Comparison of ENCODE assay signal across 13 cellular contexts in genomic region chr2:171327043-171327496, GRCh38.
A peak's percentile ranks its signal among the peaks of the same experiment; 100 is the strongest.
DNase-seq lines count a peak whose midpoint lies in the region; ATAC-seq, FAIRE-seq and TF ChIP-seq lines count a peak whose summit lies in the region.
"Had no signal": no experiment of that assay in that cellular context is flagged by ENCODE, and none has a peak within 500 bp of the region (broad histone marks: within the 10 kb centered on the region; RNA-seq: fewer than 3 reads in every experiment).

No MANE protein-coding gene starts in this region.

- H3K4me1 Mint-ChIP-seq in CD8-positive, alpha-beta T cell (ENCODE audit: low read depth): peaks cover 25% of the 10 kb centered on the region
- peaks cover 28% of the 10 kb centered on the region for H3K4me1 Mint-ChIP-seq in activated CD8-positive, alpha-beta T cell treated with anti-CD3 and anti-CD28 coated beads for 36 hours (ENCODE audit: low read depth)

- POLR2A ChIA-PET in CD8-positive, alpha-beta T cell (lab: Charles Lee): interaction anchor here (0.6 kb wide), 1 partner anchor 328 kb away, joined by 3 read pairs; no protein-coding TSS in a partner anchor
- POLR2A ChIA-PET in HEK293T (lab: Yijun Ruan, JAX): no interaction called here
- POLR2A ChIA-PET in activated CD8-positive, alpha-beta T cell treated with anti-CD3 and anti-CD28 coated beads for 36 hours (lab: Charles Lee): interaction anchor here (0.7 to 1.6 kb wide), 3 partner anchors 10 to 229 kb away, joined by 3 read pairs; no protein-coding TSS in a partner anchor

- no peaks in the 10 kb centered on the region for H3K27me3 ChIP-seq in CD8-positive, alpha-beta T cell (ENCODE audit: insufficient read depth, low read length)
- H3K27me3 ChIP-seq in iPS-20b (ENCODE audit: insufficient read depth, low read length): no peaks in the 10 kb centered on the region
- no peaks in the 10 kb centered on the region for H3K27me3 ChIP-seq in smooth muscle cell (ENCODE audit: low read depth)
- H3K27me3 ChIP-seq: neutrophil had no signal

- CTCF ChIA-PET in CD8-positive, alpha-beta T cell (lab: Charles Lee): no interaction called here
- CTCF ChIA-PET in HEK293T (lab: Yijun Ruan, JAX): no interaction called here
- CTCF ChIA-PET in activated CD8-positive, alpha-beta T cell treated with anti-CD3 and anti-CD28 coated beads for 36 hours (lab: Charles Lee): interaction anchor here (1.1 to 2.8 kb wide), 5 partner anchors 7 to 89 kb away, joined by 3 to 9 read pairs (median 4); no protein-coding TSS in a partner anchor

- H2AFZ ChIP-seq in smooth muscle cell (ENCODE audit: low read depth): no peak overlapping the region

- intact Hi-C loops in CD8-positive, alpha-beta T cell (cut with DNase I, micrococcal nuclease): loop anchor here in 1 of 2 experiments (10.0 kb wide), 1 partner anchor 352 kb away; no protein-coding TSS in a partner anchor
- intact Hi-C loops in activated CD8-positive, alpha-beta T cell treated with anti-CD3 and anti-CD28 coated beads for 36 hours (cut with micrococcal nuclease): loop anchor here (10.0 kb wide), 1 partner anchor 88 kb away; no protein-coding TSS in a partner anchor

- H3K4me1 ChIP-seq in CD8-positive, alpha-beta T cell (ENCODE audit: insufficient read depth, low read length): peaks cover 11% of the 10 kb centered on the region
- H3K4me1 ChIP-seq in iPS-20b (ENCODE audit: insufficient read depth, low read length): peaks cover 36% of the 10 kb centered on the region
- H3K4me1 ChIP-seq in smooth muscle cell (ENCODE audit: low read depth): no peaks in the 10 kb centered on the region

- H3K36me3 Mint-ChIP-seq in CD8-positive, alpha-beta T cell: peaks cover 11% of the 10 kb centered on the region
- peaks cover 37% of the 10 kb centered on the region for H3K36me3 Mint-ChIP-seq in activated CD8-positive, alpha-beta T cell treated with anti-CD3 and anti-CD28 coated beads for 36 hours (ENCODE audit: low read depth)

- no peak overlapping the region for H3K4me3 ChIP-seq in CD8-positive, alpha-beta T cell (ENCODE audit: low read depth, low read length)
- peak overlapping the region; percentile 52 for H3K4me3 ChIP-seq in iPS-20b (ENCODE audit: low read length)
- H3K4me3 ChIP-seq in smooth muscle cell: no peak overlapping the region

- H3K9me3 ChIP-seq in CD8-positive, alpha-beta T cell (ENCODE audit: low read length): no peaks in the 10 kb centered on the region
- H3K9me3 ChIP-seq in iPS-20b (ENCODE audit: insufficient read depth, low read depth, low read length): no peaks in the 10 kb centered on the region
- no peaks in the 10 kb centered on the region for H3K9me3 ChIP-seq in smooth muscle cell (replicated peaks; ENCODE audit: low read depth)
- H3K9me3 ChIP-seq: neutrophil had no signal

- H4K20me1 ChIP-seq in smooth muscle cell (ENCODE audit: low read depth): no peaks in the 10 kb centered on the region

- DNase-seq in CD8-positive, alpha-beta T cell: no peak
- DNase-seq in HEK293T (ENCODE audit: extremely low spot score) (no peak), HTR-8/SVneo (ENCODE audit: insufficient read length, low spot score) (no peak), smooth muscle cell (lab: John Stamatoyannopoulos, UW; ENCODE audit: unreplicated experiment) (no peak), erythroblast (lab: John Stamatoyannopoulos, UW) (no peak)
- no peak for DNase-seq in activated CD8-positive, alpha-beta T cell treated with anti-CD3 and anti-CD28 coated beads for 36 hours
- DNase-seq in activated CD4-positive, CD25-positive, alpha-beta regulatory T cell treated with anti-CD3 and anti-CD28 coated beads, Interleukin-2, amount 50 U/mL, for 72 hours: no peak
- DNase-seq: activated CD8-positive, alpha-beta memory T cell treated with anti-CD3 and anti-CD28 coated beads, Interleukin-2, amount 50 U/mL, for 4 hours; cerebellar nuclear complex; COR-L47; NCI-H510A treated with DMSO at 0.1 percent for 48 hours had no signal

- TF ChIP-seq CTCF in CD8-positive, alpha-beta T cell (IDR thresholded peaks at IDR 0.05): no peak
- no peak for TF ChIP-seq CTCF in activated CD8-positive, alpha-beta T cell treated with anti-CD3 and anti-CD28 coated beads for 36 hours (IDR thresholded peaks at IDR 0.05)
- no peak for TF ChIP-seq CTCF in smooth muscle cell (IDR thresholded peaks at IDR 0.05; ENCODE audit: borderline replicate concordance, insufficient read depth, poor library complexity, severe bottlenecking)

- no peak for TF ChIP-seq POLR2A in erythroblast (IDR thresholded peaks at IDR 0.05; ENCODE audit: low read length)

- H3K9ac ChIP-seq in iPS-20b (ENCODE audit: low read depth, low read length) (peak overlapping the region; percentile 52; the same call in 1 of the 2 replicates), smooth muscle cell (ENCODE audit: low read depth) (no peak overlapping the region)

- H3F3A ChIP-seq in smooth muscle cell (ENCODE audit: low read depth): no peaks in the 10 kb centered on the region

- H3K27ac Mint-ChIP-seq in CD8-positive, alpha-beta T cell: peak overlapping the region; percentile 37
- H3K27ac Mint-ChIP-seq in activated CD8-positive, alpha-beta T cell treated with anti-CD3 and anti-CD28 coated beads for 36 hours: peak overlapping the region; percentile 71

- H3K27me3 Mint-ChIP-seq in CD8-positive, alpha-beta T cell (ENCODE audit: low read depth): no peaks in the 10 kb centered on the region
- H3K27me3 Mint-ChIP-seq in activated CD8-positive, alpha-beta T cell treated with anti-CD3 and anti-CD28 coated beads for 36 hours: no peaks in the 10 kb centered on the region

- no peak overlapping the region for H3K4me3 Mint-ChIP-seq in CD8-positive, alpha-beta T cell
- H3K4me3 Mint-ChIP-seq in activated CD8-positive, alpha-beta T cell treated with anti-CD3 and anti-CD28 coated beads for 36 hours: no peak overlapping the region

- no peaks in the 10 kb centered on the region for H3K79me2 ChIP-seq in smooth muscle cell (ENCODE audit: low read depth)

- H3K36me3 ChIP-seq in CD8-positive, alpha-beta T cell (ENCODE audit: insufficient read depth, low read length): no peaks in the 10 kb centered on the region
- H3K36me3 ChIP-seq in iPS-20b (ENCODE audit: insufficient read depth, low read depth, low read length): peaks cover 21% of the 10 kb centered on the region; the same call in 1 of the 2 replicates
- H3K36me3 ChIP-seq in smooth muscle cell (ENCODE audit: low read depth): no peaks in the 10 kb centered on the region
- H3K36me3 ChIP-seq: neutrophil had no signal

- no peak for ATAC-seq in CD8-positive, alpha-beta T cell
- ATAC-seq in activated CD8-positive, alpha-beta T cell treated with anti-CD3 and anti-CD28 coated beads for 36 hours: no peak

- H3K9me3 Mint-ChIP-seq in CD8-positive, alpha-beta T cell: no peaks in the 10 kb centered on the region
- H3K9me3 Mint-ChIP-seq in activated CD8-positive, alpha-beta T cell treated with anti-CD3 and anti-CD28 coated beads for 36 hours: no peaks in the 10 kb centered on the region

- WGBS in smooth muscle cell (ENCODE audit: low lambda C conversion rate): 68% methylated on average over 4 of the region's 4 CpGs

- FAIRE-seq in HTR-8/SVneo (lab: Jason Lieb, UNC): no peak

- no peak overlapping the region for H3K27ac ChIP-seq in CD8-positive, alpha-beta T cell (ENCODE audit: low read depth, low read length)
- H3K27ac ChIP-seq in iPS-20b (ENCODE audit: low read length) (no peak overlapping the region), smooth muscle cell (ENCODE audit: low read depth) (no peak overlapping the region)
- H3K27ac ChIP-seq: neutrophil had no signal

- H3K4me2 ChIP-seq in smooth muscle cell: no peak overlapping the region

TF ChIP-seq in HEK293T, 16 proteins besides CTCF, POLR2A, EP300 and RAD21:
- TF ChIP-seq SUZ12 (IDR thresholded peaks at IDR 0.05): no peak
- TF ChIP-seq FOXK2 (IDR thresholded peaks at IDR 0.05): no peak
- no peak for TF ChIP-seq L3MBTL2 (conservative IDR thresholded peaks at IDR 0.05)
- TF ChIP-seq HDGF (IDR thresholded peaks at IDR 0.05; ENCODE audit: borderline replicate concordance): no peak
- no peak for TF ChIP-seq BHLHE40 (IDR thresholded peaks at IDR 0.05; ENCODE audit: borderline replicate concordance)
- TF ChIP-seq ZNF384 (IDR thresholded peaks at IDR 0.05): no peak
- peak; percentile 93 for TF ChIP-seq PKNOX1 (IDR thresholded peaks at IDR 0.05)
